Comparison of ENCODE assay signal across 1 cellular context in genomic region chr4:52712172-52712990, GRCh38.
A peak's percentile ranks its signal among the peaks of the same experiment; 100 is the strongest.
TF ChIP-seq lines count a peak whose summit lies in the region.

No MANE protein-coding gene starts in this region.

TF ChIP-seq in HepG2, 621 proteins besides CTCF, POLR2A, EP300 and RAD21 (continued from another document and continues in another):
- TF ChIP-seq, protein P1, sequence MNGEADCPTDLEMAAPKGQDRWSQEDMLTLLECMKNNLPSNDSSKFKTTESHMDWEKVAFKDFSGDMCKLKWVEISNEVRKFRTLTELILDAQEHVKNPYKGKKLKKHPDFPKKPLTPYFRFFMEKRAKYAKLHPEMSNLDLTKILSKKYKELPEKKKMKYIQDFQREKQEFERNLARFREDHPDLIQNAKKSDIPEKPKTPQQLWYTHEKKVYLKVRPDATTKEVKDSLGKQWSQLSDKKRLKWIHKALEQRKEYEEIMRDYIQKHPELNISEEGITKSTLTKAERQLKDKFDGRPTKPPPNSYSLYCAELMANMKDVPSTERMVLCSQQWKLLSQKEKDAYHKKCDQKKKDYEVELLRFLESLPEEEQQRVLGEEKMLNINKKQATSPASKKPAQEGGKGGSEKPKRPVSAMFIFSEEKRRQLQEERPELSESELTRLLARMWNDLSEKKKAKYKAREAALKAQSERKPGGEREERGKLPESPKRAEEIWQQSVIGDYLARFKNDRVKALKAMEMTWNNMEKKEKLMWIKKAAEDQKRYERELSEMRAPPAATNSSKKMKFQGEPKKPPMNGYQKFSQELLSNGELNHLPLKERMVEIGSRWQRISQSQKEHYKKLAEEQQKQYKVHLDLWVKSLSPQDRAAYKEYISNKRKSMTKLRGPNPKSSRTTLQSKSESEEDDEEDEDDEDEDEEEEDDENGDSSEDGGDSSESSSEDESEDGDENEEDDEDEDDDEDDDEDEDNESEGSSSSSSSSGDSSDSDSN (CRISPR knock-in tag; IDR thresholded peaks at IDR 0.05): peak; percentile 90; the same call in 1 of the 2 replicates
- TF ChIP-seq ZNF816 (CRISPR knock-in tag; IDR thresholded peaks at IDR 0.05; ENCODE audit: borderline replicate concordance) (peak; percentile 65; the same call in 1 of the 2 replicates), ZFY (CRISPR knock-in tag; IDR thresholded peaks at IDR 0.05) (peak; percentile 97), ZNF709 (CRISPR knock-in tag; IDR thresholded peaks at IDR 0.05) (0 out of 2 replicates have a peak, but pooled peaks have one; percentile 56), NONO (IDR thresholded peaks at IDR 0.05) (no peak), NONO (CRISPR knock-in tag; conservative IDR thresholded peaks at IDR 0.05) (peak; percentile 80), TGIF2 (CRISPR knock-in tag; IDR thresholded peaks at IDR 0.05) (peak; percentile 20), ZNF670 (CRISPR knock-in tag; IDR thresholded peaks at IDR 0.05; ENCODE audit: borderline replicate concordance) (peak; percentile 47; the same call in 1 of the 2 replicates), SAFB2 (CRISPR knock-in tag; IDR thresholded peaks at IDR 0.05; ENCODE audit: borderline replicate concordance, low read depth) (0 out of 2 replicates have a peak, but pooled peaks have one; percentile 45), ZBTB4 (CRISPR knock-in tag; IDR thresholded peaks at IDR 0.05; ENCODE audit: borderline replicate concordance) (0 out of 2 replicates have a peak, but pooled peaks have one; percentile 57), CBX1 (IDR thresholded peaks at IDR 0.05; ENCODE audit: low read depth) (no peak), NFIB (CRISPR knock-in tag; IDR thresholded peaks at IDR 0.05; ENCODE audit: borderline replicate concordance) (peak; percentile 85; the same call in 1 of the 2 replicates), FOXK1 (CRISPR knock-in tag; IDR thresholded peaks at IDR 0.05; ENCODE audit: borderline replicate concordance, low read depth) (peak; percentile 17; the same call in 1 of the 2 replicates), ZBTB1 (CRISPR knock-in tag; IDR thresholded peaks at IDR 0.05; ENCODE audit: borderline replicate concordance) (no peak), ZXDC (CRISPR knock-in tag; IDR thresholded peaks at IDR 0.05) (peak; percentile 44; the same call in 1 of the 2 replicates), ZNF724P (CRISPR knock-in tag; IDR thresholded peaks at IDR 0.05; ENCODE audit: borderline replicate concordance) (0 out of 2 replicates have a peak, but pooled peaks have one; percentile 54), ZNF350 (CRISPR knock-in tag; IDR thresholded peaks at IDR 0.05; ENCODE audit: borderline replicate concordance, low read depth) (peak; percentile 81), YEATS2 (CRISPR knock-in tag; IDR thresholded peaks at IDR 0.05; ENCODE audit: borderline replicate concordance) (peak; percentile 78; the same call in 1 of the 2 replicates), NR2F6 (IDR thresholded peaks at IDR 0.05) (no peak), NR2F6 (CRISPR knock-in tag; IDR thresholded peaks at IDR 0.05) (peak; percentile 38; the same call in 1 of the 2 replicates), SP2 (CRISPR knock-in tag; IDR thresholded peaks at IDR 0.05) (peak; percentile 85), PHF21A (CRISPR knock-in tag; IDR thresholded peaks at IDR 0.05) (peak; percentile 59), ONECUT2 (CRISPR knock-in tag; IDR thresholded peaks at IDR 0.05) (no peak), ZNF777 (CRISPR knock-in tag; IDR thresholded peaks at IDR 0.05) (peak; percentile 75; the same call in 1 of the 2 replicates), ZFP41 (CRISPR knock-in tag; IDR thresholded peaks at IDR 0.05; ENCODE audit: borderline replicate concordance) (peak; percentile 75; the same call in 1 of the 2 replicates), ZNF138 (CRISPR knock-in tag; IDR thresholded peaks at IDR 0.05; ENCODE audit: low read depth) (peak; percentile 92; the same call in 1 of the 2 replicates), POLR2AphosphoS2 (IDR thresholded peaks at IDR 0.05; ENCODE audit: low read depth, low read length) (0 out of 2 replicates have a peak, but pooled peaks have one; percentile 84), ZBTB3 (CRISPR knock-in tag; IDR thresholded peaks at IDR 0.05; ENCODE audit: borderline replicate concordance, low read depth) (peak; percentile 70), EED (CRISPR knock-in tag; IDR thresholded peaks at IDR 0.05) (peak; percentile 60), ZFP37 (CRISPR knock-in tag; IDR thresholded peaks at IDR 0.05; ENCODE audit: borderline replicate concordance) (no peak), CREB3 (CRISPR knock-in tag; IDR thresholded peaks at IDR 0.05) (0 out of 2 replicates have a peak, but pooled peaks have one; percentile 48), ZNF746 (CRISPR knock-in tag; IDR thresholded peaks at IDR 0.05) (no peak), NR3C1 (CRISPR knock-in tag; IDR thresholded peaks at IDR 0.05) (no peak), ARHGAP35 (CRISPR knock-in tag; IDR thresholded peaks at IDR 0.05; ENCODE audit: borderline replicate concordance) (no peak), ZNF766 (CRISPR knock-in tag; IDR thresholded peaks at IDR 0.05; ENCODE audit: borderline replicate concordance) (peak; percentile 48; the same call in 1 of the 2 replicates), TBL1XR1 (IDR thresholded peaks at IDR 0.05; ENCODE audit: borderline replicate concordance, low read length, partially characterized antibody) (peak; percentile 9), NFIC (IDR thresholded peaks at IDR 0.05; ENCODE audit: low read length) (no peak), ISL2 (CRISPR knock-in tag; IDR thresholded peaks at IDR 0.05) (peak; percentile 38; the same call in 1 of the 2 replicates), ZNF468 (CRISPR knock-in tag; IDR thresholded peaks at IDR 0.05) (peak; percentile 82; the same call in 1 of the 2 replicates), ZNF24 (IDR thresholded peaks at IDR 0.05) (no peak), XRCC5 (optimal IDR thresholded peaks at IDR 0.05; ENCODE audit: low read length) (peak; percentile 9), RNF2 (conservative IDR thresholded peaks at IDR 0.05; ENCODE audit: low read depth) (peak; percentile 61), ZNF180 (CRISPR knock-in tag; IDR thresholded peaks at IDR 0.05; ENCODE audit: borderline replicate concordance, low read depth) (no peak), BRD4 (CRISPR knock-in tag; IDR thresholded peaks at IDR 0.05) (no peak), RXRB (CRISPR knock-in tag; IDR thresholded peaks at IDR 0.05; ENCODE audit: borderline replicate concordance) (peak; percentile 24; the same call in 1 of the 2 replicates), ZNF205 (CRISPR knock-in tag; IDR thresholded peaks at IDR 0.05) (0 out of 2 replicates have a peak, but pooled peaks have one; percentile 25), MXD4 (CRISPR knock-in tag; IDR thresholded peaks at IDR 0.05) (peak; percentile 73)
- TF ChIP-seq, protein P2, sequence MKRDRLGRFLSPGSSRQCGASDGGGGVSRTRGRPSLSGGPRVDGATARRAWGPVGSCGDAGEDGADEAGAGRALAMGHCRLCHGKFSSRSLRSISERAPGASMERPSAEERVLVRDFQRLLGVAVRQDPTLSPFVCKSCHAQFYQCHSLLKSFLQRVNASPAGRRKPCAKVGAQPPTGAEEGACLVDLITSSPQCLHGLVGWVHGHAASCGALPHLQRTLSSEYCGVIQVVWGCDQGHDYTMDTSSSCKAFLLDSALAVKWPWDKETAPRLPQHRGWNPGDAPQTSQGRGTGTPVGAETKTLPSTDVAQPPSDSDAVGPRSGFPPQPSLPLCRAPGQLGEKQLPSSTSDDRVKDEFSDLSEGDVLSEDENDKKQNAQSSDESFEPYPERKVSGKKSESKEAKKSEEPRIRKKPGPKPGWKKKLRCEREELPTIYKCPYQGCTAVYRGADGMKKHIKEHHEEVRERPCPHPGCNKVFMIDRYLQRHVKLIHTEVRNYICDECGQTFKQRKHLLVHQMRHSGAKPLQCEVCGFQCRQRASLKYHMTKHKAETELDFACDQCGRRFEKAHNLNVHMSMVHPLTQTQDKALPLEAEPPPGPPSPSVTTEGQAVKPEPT (CRISPR knock-in tag; IDR thresholded peaks at IDR 0.05; ENCODE audit: low read depth): no peak; the same call in 1 of the 2 replicates
- TF ChIP-seq, protein P3, sequence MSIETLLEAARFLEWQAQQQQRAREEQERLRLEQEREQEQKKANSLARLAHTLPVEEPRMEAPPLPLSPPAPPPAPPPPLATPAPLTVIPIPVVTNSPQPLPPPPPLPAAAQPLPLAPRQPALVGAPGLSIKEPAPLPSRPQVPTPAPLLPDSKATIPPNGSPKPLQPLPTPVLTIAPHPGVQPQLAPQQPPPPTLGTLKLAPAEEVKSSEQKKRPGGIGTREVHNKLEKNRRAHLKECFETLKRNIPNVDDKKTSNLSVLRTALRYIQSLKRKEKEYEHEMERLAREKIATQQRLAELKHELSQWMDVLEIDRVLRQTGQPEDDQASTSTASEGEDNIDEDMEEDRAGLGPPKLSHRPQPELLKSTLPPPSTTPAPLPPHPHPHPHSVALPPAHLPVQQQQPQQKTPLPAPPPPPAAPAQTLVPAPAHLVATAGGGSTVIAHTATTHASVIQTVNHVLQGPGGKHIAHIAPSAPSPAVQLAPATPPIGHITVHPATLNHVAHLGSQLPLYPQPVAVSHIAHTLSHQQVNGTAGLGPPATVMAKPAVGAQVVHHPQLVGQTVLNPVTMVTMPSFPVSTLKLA (IDR thresholded peaks at IDR 0.05): 0 out of 2 replicates have a peak, but pooled peaks have one; percentile 71
